20 cellular contexts compared by ENCODE assay signal in the genomic region with DNA sequence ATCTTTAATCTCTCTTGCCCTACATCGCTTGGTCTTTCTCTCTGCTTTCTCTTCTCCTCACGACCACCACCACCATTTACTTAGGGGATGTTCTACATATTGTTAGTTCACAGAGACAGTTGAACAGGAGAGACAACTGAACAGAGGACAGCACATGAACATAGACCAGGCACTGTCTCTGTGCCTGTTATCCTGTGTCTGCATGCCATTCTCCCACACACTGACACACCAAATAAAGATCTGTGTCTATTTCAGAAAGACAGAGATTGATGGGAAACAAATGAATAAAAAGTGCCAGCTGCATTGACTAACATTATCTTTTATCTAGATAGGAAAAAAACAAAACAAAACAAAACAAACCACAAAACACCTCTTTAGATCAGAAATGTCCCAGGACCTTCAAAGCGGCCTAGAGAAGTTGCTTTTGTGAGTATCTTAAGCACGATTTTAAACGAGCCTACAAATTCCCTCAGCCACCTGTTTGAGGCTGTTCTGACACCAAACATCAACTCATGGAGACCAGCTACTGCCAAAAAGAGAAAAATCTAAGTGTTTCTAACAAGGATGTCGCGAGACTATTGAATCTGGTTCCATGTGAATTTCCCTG.
DNase-seq lines count a peak whose midpoint lies in the region; ATAC-seq and TF ChIP-seq lines count a peak whose summit lies in the region.
"Had no signal": no experiment of that assay in that cellular context is flagged by ENCODE, and none has a peak within 500 bp of the region (broad histone marks: within the 10 kb centered on the region; RNA-seq: fewer than 3 reads in every experiment).

No MANE protein-coding gene starts in this region.

- peak overlapping the region; percentile 19 for H3K27ac ChIP-seq in endodermal cell (ENCODE audit: low read depth, low read length)
- H3K27ac ChIP-seq: brain microvascular endothelial cell, C4-2B, pancreas, sigmoid colon had no signal

- ATAC-seq in stimulated activated naive CD8-positive, alpha-beta T cell treated with anti-CD3 and anti-CD28 coated beads, Interleukin-15, Interleukin-2, amounts not matched to agents 100 U/mL and 50 U/mL, for 24 hours, result peak; percentile 43
- ATAC-seq in left cardiac atrium (no peak), HG03460 (IDR thresholded peaks at IDR 0.05; ENCODE audit: unreplicated experiment) (no peak)
- ATAC-seq: pancreas had no signal

- 74 to 85% methylated on average over 4 to 7 of the region's 7 CpGs for WGBS in endodermal cell (ENCODE audit: insufficient coverage in 1 of 2, insufficient read length in 1 of 2), 2 experiments

- H3K4me1 Mint-ChIP-seq in activated CD4-positive, alpha-beta T cell treated with anti-CD3 and anti-CD28 coated beads, Interleukin-2, amount 10 ng/mL, durations not matched to agents 7 days and 5 days, result peaks cover 60% of the 10 kb centered on the region
- H3K4me1 Mint-ChIP-seq in activated CD4-positive, alpha-beta memory T cell treated with anti-CD3 and anti-CD28 coated beads, Interleukin-2, amount 10 ng/mL, durations not matched to agents 7 days and 5 days, result peaks cover 60% of the 10 kb centered on the region
- peaks cover 2% of the 10 kb centered on the region for H3K4me1 Mint-ChIP-seq in endodermal cell

- H3K9me3 ChIP-seq in endodermal cell (ENCODE audit: control insufficient read depth, low read length), result no peaks in the 10 kb centered on the region
- H3K9me3 ChIP-seq: pancreas, sigmoid colon had no signal

- H3K36me3 ChIP-seq in endodermal cell (ENCODE audit: control insufficient read depth, insufficient read depth, low read length), result no peaks in the 10 kb centered on the region
- H3K36me3 ChIP-seq: brain microvascular endothelial cell, pancreas, sigmoid colon had no signal

- H3K4me3 ChIP-seq in endodermal cell (ENCODE audit: low read length), result no peak overlapping the region
- H3K4me3 ChIP-seq: pancreas, sigmoid colon had no signal

- H3K9me3 Mint-ChIP-seq in activated CD4-positive, alpha-beta T cell treated with anti-CD3 and anti-CD28 coated beads, Interleukin-2, amount 10 ng/mL, durations not matched to agents 7 days and 5 days, result peaks cover 29% of the 10 kb centered on the region
- peaks cover 11% of the 10 kb centered on the region for H3K9me3 Mint-ChIP-seq in activated CD4-positive, alpha-beta memory T cell treated with anti-CD3 and anti-CD28 coated beads, Interleukin-2, amount 10 ng/mL, durations not matched to agents 7 days and 5 days
- peaks cover 9% of the 10 kb centered on the region for H3K9me3 Mint-ChIP-seq in endodermal cell

- POLR2A ChIA-PET in activated CD4-positive, alpha-beta T cell treated with anti-CD3 and anti-CD28 coated beads, Interleukin-2, amount 10 ng/mL, durations not matched to agents 7 days and 5 days (lab: Charles Lee), result no interaction called here
- POLR2A ChIA-PET in activated CD4-positive, alpha-beta memory T cell treated with anti-CD3 and anti-CD28 coated beads, Interleukin-2, amount 10 ng/mL, durations not matched to agents 7 days and 5 days (lab: Charles Lee), result interaction anchor here (0.7 to 1.6 kb wide), 5 partner anchors 12 to 326 kb away, joined by 3 to 4 read pairs (median 3); no protein-coding TSS in a partner anchor

- DNase-seq in activated CD4-positive, alpha-beta T cell treated with anti-CD3 and anti-CD28 coated beads, Interleukin-2, amount 10 ng/mL, durations not matched to agents 7 days and 5 days, result peak; percentile 40
- DNase-seq in activated CD4-positive, alpha-beta T cell treated with anti-CD3 and anti-CD28 coated beads, Interleukin-2, amount 50 U/mL, for 1 hour, result no peak
- DNase-seq in activated CD4-positive, alpha-beta memory T cell treated with anti-CD3 and anti-CD28 coated beads, Interleukin-2, amount 10 ng/mL, durations not matched to agents 7 days and 5 days, result no peak
- DNase-seq in endodermal cell (no peak), left cardiac atrium (no peak), KBM-7 (no peak)
- DNase-seq in stimulated activated naive CD8-positive, alpha-beta T cell treated with anti-CD3 and anti-CD28 coated beads, Interleukin-15, Interleukin-2, amounts not matched to agents 100 U/mL and 50 U/mL, for 24 hours, result no peak
- DNase-seq: activated CD4-positive, CD25-positive, alpha-beta regulatory T cell; activated CD8-positive, alpha-beta memory T cell treated with anti-CD3 and anti-CD28 coated beads, Interleukin-2, amount 50 U/mL, for 48 hours; brain microvascular endothelial cell; NCI-H1694 treated with DMSO at 0.1 percent for 48 hours; NCI-H2227 treated with DMSO at 0.1 percent for 48 hours; NCI-H82; OCI-M1; pancreas; SHP77; sigmoid colon; stimulated activated CD4-positive, alpha-beta T cell treated with anti-CD3 and anti-CD28 coated beads, Interleukin-1b, Interleukin-23, amount 100 ng/mL, for 48 hours had no signal

- H3K27me3 ChIP-seq in endodermal cell (ENCODE audit: control insufficient read depth, insufficient read depth, low read length, poor library complexity, severe bottlenecking), result no peaks in the 10 kb centered on the region
- H3K27me3 ChIP-seq: brain microvascular endothelial cell, pancreas, sigmoid colon had no signal

- H3K36me3 Mint-ChIP-seq in activated CD4-positive, alpha-beta T cell treated with anti-CD3 and anti-CD28 coated beads, Interleukin-2, amount 10 ng/mL, durations not matched to agents 7 days and 5 days (ENCODE audit: low read depth), result peaks cover 48% of the 10 kb centered on the region
- H3K36me3 Mint-ChIP-seq in activated CD4-positive, alpha-beta memory T cell treated with anti-CD3 and anti-CD28 coated beads, Interleukin-2, amount 10 ng/mL, durations not matched to agents 7 days and 5 days (ENCODE audit: low read depth), result peaks cover 24% of the 10 kb centered on the region
- peaks cover 14% of the 10 kb centered on the region for H3K36me3 Mint-ChIP-seq in endodermal cell (ENCODE audit: low read depth)

- intact Hi-C loops in left cardiac atrium (cut with DNase I), result no loop called here

- in situ Hi-C loops in KBM-7 (cut with MboI; ENCODE audit: low pct_unique_long_range_greater_than_20kb, low sequenced_read_pairs), result no loop called here

- H3K27ac Mint-ChIP-seq in activated CD4-positive, alpha-beta T cell treated with anti-CD3 and anti-CD28 coated beads, Interleukin-2, amount 10 ng/mL, durations not matched to agents 7 days and 5 days, result peak overlapping the region; percentile 83
- H3K27ac Mint-ChIP-seq in activated CD4-positive, alpha-beta memory T cell treated with anti-CD3 and anti-CD28 coated beads, Interleukin-2, amount 10 ng/mL, durations not matched to agents 7 days and 5 days, result peak overlapping the region; percentile 56
- H3K27ac Mint-ChIP-seq in endodermal cell, result no peak overlapping the region

- no peak overlapping the region for H3K9ac ChIP-seq in endodermal cell (ENCODE audit: extremely low read depth, low read length, poor library complexity, severe bottlenecking)

- no peaks in the 10 kb centered on the region for H3K4me1 ChIP-seq in endodermal cell (ENCODE audit: control insufficient read depth, insufficient read depth, low read length)
- H3K4me1 ChIP-seq: pancreas, sigmoid colon had no signal

- CTCF ChIA-PET in activated CD4-positive, alpha-beta T cell treated with anti-CD3 and anti-CD28 coated beads, Interleukin-2, amount 10 ng/mL, durations not matched to agents 7 days and 5 days (lab: Charles Lee), result interaction anchor here (0.7 to 2.1 kb wide), 4 partner anchors 11 to 326 kb away, joined by 3 to 7 read pairs (median 3); no protein-coding TSS in a partner anchor
- CTCF ChIA-PET in activated CD4-positive, alpha-beta memory T cell treated with anti-CD3 and anti-CD28 coated beads, Interleukin-2, amount 10 ng/mL, durations not matched to agents 7 days and 5 days (lab: Charles Lee), result no interaction called here

- H3K4me3 Mint-ChIP-seq in activated CD4-positive, alpha-beta T cell treated with anti-CD3 and anti-CD28 coated beads, Interleukin-2, amount 10 ng/mL, durations not matched to agents 7 days and 5 days, result no peak overlapping the region
- no peak overlapping the region for H3K4me3 Mint-ChIP-seq in activated CD4-positive, alpha-beta memory T cell treated with anti-CD3 and anti-CD28 coated beads, Interleukin-2, amount 10 ng/mL, durations not matched to agents 7 days and 5 days
- H3K4me3 Mint-ChIP-seq in endodermal cell, result no peak overlapping the region

- no peak for TF ChIP-seq CTCF in endodermal cell (conservative IDR thresholded peaks at IDR 0.05)

- peaks cover 2% of the 10 kb centered on the region for H3K27me3 Mint-ChIP-seq in activated CD4-positive, alpha-beta T cell treated with anti-CD3 and anti-CD28 coated beads, Interleukin-2, amount 10 ng/mL, durations not matched to agents 7 days and 5 days
- peaks cover 4% of the 10 kb centered on the region for H3K27me3 Mint-ChIP-seq in activated CD4-positive, alpha-beta memory T cell treated with anti-CD3 and anti-CD28 coated beads, Interleukin-2, amount 10 ng/mL, durations not matched to agents 7 days and 5 days
- peaks cover 5% of the 10 kb centered on the region for H3K27me3 Mint-ChIP-seq in endodermal cell (ENCODE audit: insufficient read depth)
